8 cellular contexts compared by ENCODE assay signal in genomic region chr3:187044206-187044605, GRCh38.
DNase-seq lines count a peak whose midpoint lies in the region; ATAC-seq and TF ChIP-seq lines count a peak whose summit lies in the region.
"Had no signal": no experiment of that assay in that cellular context is flagged by ENCODE, and none has a peak within 500 bp of the region (broad histone marks: within the 10 kb centered on the region; RNA-seq: fewer than 3 reads in every experiment).

No MANE protein-coding gene starts in this region.

- H4K20me1 ChIP-seq in GM23248 (ENCODE audit: insufficient read depth): no peaks in the 10 kb centered on the region

- no peak for TF ChIP-seq CTCF in chondrocyte (IDR thresholded peaks at IDR 0.05)
- no peak for TF ChIP-seq CTCF in gastroesophageal sphincter (IDR thresholded peaks at IDR 0.05)

- H3K4me1 Mint-ChIP-seq in immature natural killer cell (peaks cover 63 to 92% of the 10 kb centered on the region in 2 donors), chondrocyte (ENCODE audit: low read depth) (peaks cover 22% of the 10 kb centered on the region)

- H3K27ac ChIP-seq in GM23248 (no peak overlapping the region), gastroesophageal sphincter (no peak overlapping the region)
- H3K27ac ChIP-seq: foreskin keratinocyte had no signal

- H3K27me3 ChIP-seq in GM23248 (replicated peaks; ENCODE audit: insufficient read depth) (no peaks in the 10 kb centered on the region), gastroesophageal sphincter (no peaks in the 10 kb centered on the region)
- H3K27me3 ChIP-seq: foreskin keratinocyte had no signal

- H3K36me3 ChIP-seq in GM23248 (ENCODE audit: low read depth) (no peaks in the 10 kb centered on the region), gastroesophageal sphincter (peaks cover 0 to 6% of the 10 kb centered on the region in 2 donors)

- WGBS in GM23248 (ENCODE audit: low coverage in 1 of 2, low lambda C conversion rate in 2 of 2, missing lambda C conversion rate in 2 of 2), 2 experiments: 63 to 64% methylated on average over 3 of the region's 3 CpGs
- 69 to 86% methylated on average over 3 of the region's 3 CpGs for WGBS in gastroesophageal sphincter (ENCODE audit: low coverage in 1 of 2), 2 donors

- H3K9ac ChIP-seq in GM23248: no peak overlapping the region

- no peaks in the 10 kb centered on the region for H3K9me3 Mint-ChIP-seq in immature natural killer cell
- no peaks in the 10 kb centered on the region for H3K9me3 Mint-ChIP-seq in chondrocyte (ENCODE audit: low read depth)

- DNase-seq in NCI-H2029 treated with DMSO at 0.1 percent for 48 hours (lab: John Stamatoyannopoulos, UW) (peak; percentile 66), immature natural killer cell (no peak), GM23248 (no peak), chondrocyte (ENCODE audit: low spot score) (no peak)

- peaks cover 27 to 67% (median 41%) of the 10 kb centered on the region in 3 donors for H3K36me3 Mint-ChIP-seq in immature natural killer cell
- peaks cover 26% of the 10 kb centered on the region for H3K36me3 Mint-ChIP-seq in chondrocyte (ENCODE audit: low read depth)

- H3K4me2 ChIP-seq in GM23248 (ENCODE audit: unreplicated experiment): no peak overlapping the region

- H3K27ac Mint-ChIP-seq in immature natural killer cell (peak overlapping the region; percentile 38 to 91 (median 56)), chondrocyte (ENCODE audit: unreplicated experiment) (no peak overlapping the region)

- peak; percentile 68 for ATAC-seq in GM18907 (IDR thresholded peaks at IDR 0.05; ENCODE audit: unreplicated experiment)
- peak; percentile 69 for ATAC-seq in HG02588 (IDR thresholded peaks at IDR 0.05; ENCODE audit: unreplicated experiment)
- ATAC-seq in gastroesophageal sphincter: no peak
- ATAC-seq: foreskin keratinocyte had no signal

- in situ Hi-C loops in GM23248 (cut with MboI): no loop called here

- no peak for TF ChIP-seq EP300 in gastroesophageal sphincter (IDR thresholded peaks at IDR 0.05)

- no peaks in the 10 kb centered on the region for H3F3A ChIP-seq in GM23248 (ENCODE audit: insufficient read depth)

- H3K4me3 Mint-ChIP-seq in immature natural killer cell (peak overlapping the region in 1 of 5 donors; percentile 45), chondrocyte (ENCODE audit: unreplicated experiment) (no peak overlapping the region)

- H3K4me3 ChIP-seq in GM23248 (no peak overlapping the region), gastroesophageal sphincter (no peak overlapping the region)

- H3K4me1 ChIP-seq in GM23248 (ENCODE audit: insufficient read depth) (peaks cover 11% of the 10 kb centered on the region), gastroesophageal sphincter (peaks cover 0 to 6% (median 0%) of the 10 kb centered on the region in 3 donors)
- H3K4me1 ChIP-seq: foreskin keratinocyte had no signal

- H3K27me3 Mint-ChIP-seq in immature natural killer cell (ENCODE audit: low read depth in 3 of 3) (peaks cover 0 to 7% (median 0%) of the 10 kb centered on the region in 3 donors), chondrocyte (ENCODE audit: low read depth) (no peaks in the 10 kb centered on the region)

- no peaks in the 10 kb centered on the region for H3K9me3 ChIP-seq in GM23248 (ENCODE audit: low read depth)
- no peaks in the 10 kb centered on the region for H3K9me3 ChIP-seq in gastroesophageal sphincter

- no peaks in the 10 kb centered on the region for H3K9me2 ChIP-seq in GM23248 (ENCODE audit: insufficient read depth)

- no peaks in the 10 kb centered on the region for H3K79me2 ChIP-seq in GM23248 (ENCODE audit: insufficient read depth)

- H2AFZ ChIP-seq in GM23248: no peak overlapping the region

- no peak for TF ChIP-seq POLR2A in gastroesophageal sphincter (IDR thresholded peaks at IDR 0.05)
